27 cellular contexts compared by ENCODE assay signal in the genomic region with DNA sequence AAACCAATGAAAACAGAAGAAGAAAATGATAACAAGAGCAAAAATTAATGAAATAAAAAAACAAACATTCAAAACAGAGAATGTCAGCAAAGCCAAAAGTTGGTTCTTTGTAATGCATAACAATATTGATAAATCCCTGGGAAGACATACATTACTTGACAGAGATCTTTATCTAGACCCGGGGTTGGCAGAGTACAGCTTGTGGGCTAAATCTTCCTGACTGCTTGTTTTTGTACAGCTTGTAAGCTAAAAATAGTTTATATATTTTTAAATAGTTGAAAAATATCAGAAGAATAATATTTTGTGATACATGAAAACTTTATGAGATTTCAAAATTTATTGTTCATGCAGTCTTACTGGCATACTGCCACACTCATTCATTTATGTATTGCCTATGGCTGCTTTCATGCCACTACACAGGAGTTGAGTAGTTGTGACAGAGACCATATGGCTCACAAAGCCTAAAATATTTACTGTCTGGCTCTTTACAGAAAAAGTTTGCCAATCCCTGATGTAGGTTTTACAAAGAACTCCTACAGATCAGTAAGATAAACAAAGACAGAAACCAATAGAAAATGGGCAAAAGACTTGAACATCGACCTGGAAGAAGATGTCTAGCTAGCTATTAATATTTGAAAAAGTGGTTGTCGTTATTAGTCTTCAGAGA.
"Had no signal": no experiment of that assay in that cellular context is flagged by ENCODE, and none has a peak within 500 bp of the region (broad histone marks: within the 10 kb centered on the region; RNA-seq: fewer than 3 reads in every experiment).

No MANE protein-coding gene starts in this region.

- H3K27ac ChIP-seq: breast epithelium, colonic mucosa, dorsolateral prefrontal cortex, heart left ventricle, lower lobe of right lung, neural progenitor cell, testis, vagina had no signal

- H3K4me1 Mint-ChIP-seq: central memory CD8-positive, alpha-beta T cell; neural progenitor cell had no signal

- H3K27ac Mint-ChIP-seq: activated naive CD4-positive, alpha-beta T cell treated with anti-CD3 and anti-CD28 coated beads, Interleukin-2, amount 10 ng/mL, durations not matched to agents 7 days and 5 days; naive thymus-derived CD4-positive, alpha-beta T cell; neural progenitor cell; stimulated activated naive B cell treated with anti-CD40 and anti-IgM and Interleukin-4, amounts not matched to agents 10 μg/mL and 1 μg/mL and 100 μg/mL, for 72 hours; type B pancreatic cell had no signal

- H3K4me2 ChIP-seq: neural progenitor cell had no signal

- H3K9me3 ChIP-seq: breast epithelium, colonic mucosa, heart left ventricle, lower lobe of right lung, testis, vagina had no signal

- H3K4me3 ChIP-seq: breast epithelium, colonic mucosa, dorsolateral prefrontal cortex, heart left ventricle, lower lobe of right lung, neural progenitor cell, testis, vagina had no signal

- H2AFZ ChIP-seq: neural progenitor cell had no signal

- H3K36me3 Mint-ChIP-seq: activated naive CD4-positive, alpha-beta T cell treated with anti-CD3 and anti-CD28 coated beads, Interleukin-2, amount 10 ng/mL, durations not matched to agents 7 days and 5 days; stimulated activated naive B cell treated with anti-CD40 and anti-IgM and Interleukin-4, amounts not matched to agents 10 μg/mL and 1 μg/mL and 100 μg/mL, for 72 hours had no signal

- ATAC-seq: effector memory CD8-positive, alpha-beta T cell; esophagus mucosa; heart left ventricle; left lobe of liver; lower lobe of right lung; naive thymus-derived CD4-positive, alpha-beta T cell; sciatic nerve; stimulated activated naive B cell treated with anti-CD40 and anti-IgM and Interleukin-4, amounts not matched to agents 10 μg/mL and 1 μg/mL and 100 μg/mL, for 72 hours had no signal

- H3K4me1 ChIP-seq: breast epithelium, colonic mucosa, heart left ventricle, lower lobe of right lung, neural progenitor cell, testis, vagina had no signal

- H3K9me3 Mint-ChIP-seq: activated naive CD4-positive, alpha-beta T cell treated with anti-CD3 and anti-CD28 coated beads, Interleukin-2, amount 10 ng/mL, durations not matched to agents 7 days and 5 days; central memory CD8-positive, alpha-beta T cell; effector memory CD8-positive, alpha-beta T cell; neural progenitor cell; stimulated activated naive B cell treated with anti-CD40 and anti-IgM and Interleukin-4, amounts not matched to agents 10 μg/mL and 1 μg/mL and 100 μg/mL, for 72 hours; type B pancreatic cell had no signal

- H3K4me3 Mint-ChIP-seq: activated naive CD4-positive, alpha-beta T cell treated with anti-CD3 and anti-CD28 coated beads, Interleukin-2, amount 10 ng/mL, durations not matched to agents 7 days and 5 days; central memory CD8-positive, alpha-beta T cell; effector memory CD8-positive, alpha-beta T cell; naive thymus-derived CD4-positive, alpha-beta T cell; neural progenitor cell; stimulated activated naive B cell treated with anti-CD40 and anti-IgM and Interleukin-4, amounts not matched to agents 10 μg/mL and 1 μg/mL and 100 μg/mL, for 72 hours; type B pancreatic cell had no signal

- H3K9ac ChIP-seq: neural progenitor cell had no signal

- DNase-seq: activated CD4-positive, alpha-beta T cell treated with anti-CD3 and anti-CD28 coated beads for 1 hour; activated CD4-positive, alpha-beta T cell treated with anti-CD3 and anti-CD28 coated beads, Interleukin-2, amount 50 U/mL, for 1 hour; activated CD8-positive, alpha-beta memory T cell treated with anti-CD3 and anti-CD28 coated beads for 24 hours; activated CD8-positive, alpha-beta memory T cell treated with anti-CD3 and anti-CD28 coated beads, Interleukin-2, amount 50 U/mL, for 48 hours; activated effector memory CD4-positive, alpha-beta T cell treated with anti-CD3 and anti-CD28 coated beads, Interleukin-2, amount 50 U/mL, for 16 hours; activated naive CD4-positive, alpha-beta T cell treated with anti-CD3 and anti-CD28 coated beads, Interleukin-2, amount 10 ng/mL, durations not matched to agents 7 days and 5 days; activated T-cell treated with anti-CD3 and anti-CD28 coated beads, Interleukin-2, amount 50 U/mL, for 48 hours; colonic mucosa; dorsolateral prefrontal cortex; effector memory CD8-positive, alpha-beta T cell; heart left ventricle; lower lobe of right lung; naive thymus-derived CD4-positive, alpha-beta T cell; posterior cingulate gyrus; small intestine; stimulated activated CD4-positive, alpha-beta T cell treated with anti-CD3 and anti-CD28 coated beads, Interleukin-15, amount 100 ng/mL, for 24 hours; stimulated activated CD8-positive, alpha-beta memory T cell treated with anti-CD3 and anti-CD28 coated beads, Interleukin-4, amount 100 ng/mL, for 48 hours; stimulated activated naive B cell treated with anti-CD40 and anti-IgM and Interleukin-4, amounts not matched to agents 10 μg/mL and 1 μg/mL and 100 μg/mL, for 72 hours; testis had no signal

- H3K36me3 ChIP-seq: breast epithelium, colonic mucosa, neural progenitor cell, vagina had no signal

- H3K27me3 Mint-ChIP-seq: activated naive CD4-positive, alpha-beta T cell treated with anti-CD3 and anti-CD28 coated beads, Interleukin-2, amount 10 ng/mL, durations not matched to agents 7 days and 5 days; central memory CD8-positive, alpha-beta T cell; effector memory CD8-positive, alpha-beta T cell; naive thymus-derived CD4-positive, alpha-beta T cell; type B pancreatic cell had no signal

- H3K27me3 ChIP-seq: breast epithelium, colonic mucosa, dorsolateral prefrontal cortex, heart left ventricle, neural progenitor cell, testis, vagina had no signal
